ENCODE assay signal across 8 cellular contexts in the genomic region with DNA sequence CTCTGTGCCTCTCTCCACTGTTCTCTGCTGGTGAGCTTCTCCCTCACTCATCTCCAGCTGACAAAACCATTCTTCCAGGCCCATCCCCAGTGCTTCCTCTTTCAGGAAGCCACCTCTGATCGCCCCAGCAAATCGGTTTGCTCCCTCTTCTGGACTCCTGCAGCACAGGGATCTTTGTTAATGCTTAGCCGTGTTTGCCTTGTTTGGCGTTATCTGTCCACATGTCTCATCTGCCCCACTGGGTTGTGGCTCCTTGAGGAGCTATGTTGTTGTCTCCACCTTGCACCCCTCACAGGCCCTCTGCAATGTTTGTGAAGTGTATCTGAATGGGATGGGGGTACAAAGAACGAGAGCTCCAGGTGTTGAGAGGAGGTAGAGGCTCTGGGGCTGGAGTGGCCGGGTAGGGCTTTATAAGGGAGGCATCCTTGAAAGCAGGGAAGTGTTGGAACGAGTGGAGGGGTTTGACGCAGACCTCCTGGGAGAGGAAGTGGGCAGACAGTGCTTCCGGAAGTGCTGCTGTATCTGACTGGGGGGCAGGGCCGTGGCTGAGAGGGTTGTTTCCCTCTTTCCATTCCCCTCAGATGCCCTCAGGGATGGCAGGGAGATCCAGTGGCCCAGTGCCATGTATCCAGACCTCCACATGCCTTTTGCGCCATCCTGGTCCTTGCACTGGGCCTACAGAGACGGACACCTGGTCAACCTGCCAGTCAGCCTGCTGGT. TPM values are rescaled to one million over a fixed set of nuclear protein-coding genes. Genes with fewer than 3 reads are reported as not detected.
A peak's percentile ranks its signal among the peaks of the same experiment; 100 is the strongest.
DNase-seq lines count a peak whose midpoint lies in the region; ATAC-seq, FAIRE-seq and TF ChIP-seq lines count a peak whose summit lies in the region.

No MANE protein-coding gene starts in this region.

- peak; percentile 91 for DNase-seq in Jurkat, Clone E6-1 (ENCODE audit: low read depth, low spot score)
- peak; percentile 25 for DNase-seq in activated CD8-positive, alpha-beta memory T cell treated with anti-CD3 and anti-CD28 coated beads, Interleukin-2, amount 50 U/mL, for 24 hours (ENCODE audit: extremely low read depth)
- DNase-seq in germinal center (ENCODE audit: low spot score) (peak; percentile 60), occipital lobe (lab: John Stamatoyannopoulos, UW) (no peak), H54 (ENCODE audit: insufficient read length, low spot score) (no peak)
- peak; percentile 9 to 16 for DNase-seq in stimulated activated CD4-positive, alpha-beta T cell treated with anti-CD3 and anti-CD28 coated beads, Interleukin-4, amount 100 ng/mL, for 48 hours (ENCODE audit: low read depth in 2 of 2)

- TF ChIP-seq POLR2A in H54 (IDR thresholded peaks at IDR 0.05; ENCODE audit: low read depth, low read length), result no peak

- peak overlapping the region; percentile 51 for H3K4me3 ChIP-seq in Jurkat, Clone E6-1 (ENCODE audit: low read length)

- FAIRE-seq in H54 (lab: Jason Lieb, UNC), result no peak

- ATAC-seq in HG03439 (IDR thresholded peaks at IDR 0.05; ENCODE audit: unreplicated experiment) (no peak), HG02588 (IDR thresholded peaks at IDR 0.05; ENCODE audit: unreplicated experiment) (no peak)

RNA-seq across cellular contexts. Expression of gene CASKIN2, which starts 27.8 kb away (rescaled TPM):
- polyA plus RNA-seq in Jurkat, Clone E6-1 (2012; ENCODE audit: insufficient read depth, insufficient read length), result 11.1 TPM
- 4.8 TPM for total RNA-seq in occipital lobe

RNA-seq across cellular contexts. Expression of gene TSEN54, which starts 28.8 kb away (rescaled TPM):
- 77.0 TPM for polyA plus RNA-seq in Jurkat, Clone E6-1 (2012; ENCODE audit: insufficient read depth, insufficient read length)
- total RNA-seq in occipital lobe, result 8.1 TPM

RNA-seq across cellular contexts. Expression of gene TMEM94, which starts 31.1 kb away (rescaled TPM):
- 52.7 TPM for polyA plus RNA-seq in Jurkat, Clone E6-1 (2012; ENCODE audit: insufficient read depth, insufficient read length)
- 25.4 TPM for total RNA-seq in occipital lobe

RNA-seq across cellular contexts. Expression of gene LLGL2, which starts 38.0 kb away (rescaled TPM):
- polyA plus RNA-seq in Jurkat, Clone E6-1 (2012; ENCODE audit: insufficient read depth, insufficient read length), result not detected
- total RNA-seq in occipital lobe, result 2.7 TPM

Comparison
In these comparisons a context has a peak if more than half of its experiments do, and no peak if none do; other contexts are left out.
1. DNase-seq: peak in Jurkat, Clone E6-1 (single experiment), activated CD8-positive, alpha-beta memory T cell treated with anti-CD3 and anti-CD28 coated beads, Interleukin-2, amount 50 U/mL, for 24 hours (single experiment), germinal center (single experiment) and stimulated activated CD4-positive, alpha-beta T cell treated with anti-CD3 and anti-CD28 coated beads, Interleukin-4, amount 100 ng/mL, for 48 hours (2 of 2); none in occipital lobe (single experiment) and H54 (single experiment).